ENCODE assay signal across 9 cellular contexts in the genomic region with DNA sequence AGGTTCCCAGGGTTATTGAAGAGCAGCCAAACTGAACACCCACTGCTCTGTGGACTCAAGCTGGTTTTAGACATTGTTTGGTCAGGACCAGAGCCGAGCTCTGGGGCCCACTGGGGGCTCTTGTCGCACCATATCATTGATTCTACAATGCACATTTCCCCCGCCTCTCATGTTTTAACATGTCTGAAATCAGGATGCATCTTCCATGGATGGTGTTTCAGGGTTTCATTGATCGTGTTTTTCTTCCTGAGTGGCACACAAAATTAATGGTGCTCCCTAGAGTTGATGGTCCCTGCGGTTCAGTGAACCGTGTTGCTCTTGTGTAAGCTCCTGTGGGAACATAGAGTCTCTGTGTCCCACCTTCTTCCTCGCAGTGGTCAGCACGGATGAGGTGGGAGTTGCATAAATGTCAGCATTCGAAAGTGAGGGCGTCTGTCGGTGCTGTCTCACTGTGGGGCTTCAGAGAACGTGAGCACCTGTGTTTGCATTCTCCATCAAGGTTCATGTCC. TPM values are rescaled to one million over a fixed set of nuclear protein-coding genes. Genes with fewer than 3 reads are reported as not detected.
DNase-seq lines count a peak whose midpoint lies in the region; ATAC-seq and TF ChIP-seq lines count a peak whose summit lies in the region.
"Had no signal": no experiment of that assay in that cellular context is flagged by ENCODE, and none has a peak within 500 bp of the region (broad histone marks: within the 10 kb centered on the region; RNA-seq: fewer than 3 reads in every experiment).

No MANE protein-coding gene starts in this region.

- TF ChIP-seq CTCF in SK-N-SH (IDR thresholded peaks at IDR 0.05) (no peak), VCaP (conservative IDR thresholded peaks at IDR 0.05) (no peak), fibroblast of pulmonary artery (IDR thresholded peaks at IDR 0.05; ENCODE audit: low read length, missing control alignments) (no peak), GM20000 (IDR thresholded peaks at IDR 0.05; ENCODE audit: extremely low read depth, missing control alignments) (no peak)

- no peak overlapping the region for H2AFZ ChIP-seq in SK-N-SH (ENCODE audit: low read depth)
- H2AFZ ChIP-seq: parathyroid adenoma had no signal

- no peaks in the 10 kb centered on the region for H3K9me3 ChIP-seq in SK-N-SH

- H3K4me3 Mint-ChIP-seq in stimulated activated effector memory CD8-positive, alpha-beta T cell treated with anti-CD3 and anti-CD28 coated beads, Interleukin-12 subunit alpha, Interleukin-12 subunit beta, amount 100 ng/mL, for 72 hours = peak overlapping the region; percentile 62

- no peaks in the 10 kb centered on the region for H3K27me3 ChIP-seq in SK-N-SH (ENCODE audit: insufficient read depth)

- H4K20me1 ChIP-seq in SK-N-SH (ENCODE audit: insufficient read depth) = peaks cover 8% of the 10 kb centered on the region

- H3K9me2 ChIP-seq in SK-N-SH = no peaks in the 10 kb centered on the region

- no peak for TF ChIP-seq EP300 in SK-N-SH (IDR thresholded peaks at IDR 0.05; ENCODE audit: borderline replicate concordance in 1 of 2, low read depth in 1 of 2, low read length in 1 of 2)

- peaks cover 52 to 58% of the 10 kb centered on the region in 2 experiments for H3K4me1 ChIP-seq in SK-N-SH (ENCODE audit: control insufficient read depth in 1 of 2, insufficient read depth in 2 of 2, low read depth in 1 of 2, low read length in 1 of 2)

- TF ChIP-seq RAD21 in SK-N-SH (IDR thresholded peaks at IDR 0.05; ENCODE audit: low read length) = no peak

- H3K4me1 Mint-ChIP-seq in stimulated activated effector memory CD8-positive, alpha-beta T cell treated with anti-CD3 and anti-CD28 coated beads, Interleukin-12 subunit alpha, Interleukin-12 subunit beta, amount 100 ng/mL, for 72 hours = peaks cover 83% of the 10 kb centered on the region

- WGBS in SK-N-SH (ENCODE audit: low lambda C conversion rate) = 77% methylated on average over 12 of the region's 12 CpGs

- peak overlapping the region; percentile 40; the same call in 1 of the 2 replicates for H3K9ac ChIP-seq in SK-N-SH
- H3K9ac ChIP-seq: parathyroid adenoma had no signal

- ATAC-seq in SK-N-SH treated with all-trans-retinoic acid at 6 μM for 48 hours = no peak
- ATAC-seq in stimulated activated effector memory CD8-positive, alpha-beta T cell treated with anti-CD3 and anti-CD28 coated beads, Interleukin-12 subunit alpha, Interleukin-12 subunit beta, amount 100 ng/mL, for 72 hours = no peak
- no peak for ATAC-seq in HG02981 (IDR thresholded peaks at IDR 0.05; ENCODE audit: unreplicated experiment)

- DNase-seq in SK-N-SH (no peak), fibroblast of pulmonary artery (ENCODE audit: low read depth) (no peak), DMS153 (lab: John Stamatoyannopoulos, UW) (no peak), GM20000 (ENCODE audit: low spot score) (no peak)
- DNase-seq in stimulated activated effector memory CD8-positive, alpha-beta T cell treated with anti-CD3 and anti-CD28 coated beads, Interleukin-12 subunit alpha, Interleukin-12 subunit beta, amount 100 ng/mL, for 72 hours (ENCODE audit: low spot score in 2 of 2) = no peak

- POLR2A ChIA-PET in SK-N-SH (lab: Yijun Ruan, JAX) = no interaction called here

- peaks cover 19% of the 10 kb centered on the region for H3F3A ChIP-seq in SK-N-SH (replicated peaks; ENCODE audit: insufficient read depth)

- peak overlapping the region; percentile 73 for H3K27ac Mint-ChIP-seq in stimulated activated effector memory CD8-positive, alpha-beta T cell treated with anti-CD3 and anti-CD28 coated beads, Interleukin-12 subunit alpha, Interleukin-12 subunit beta, amount 100 ng/mL, for 72 hours

- peak overlapping the region; percentile 1 to 42; a peak in 2 of 4 replicates for H3K4me3 ChIP-seq in SK-N-SH (ENCODE audit: low read depth in 2 of 2, low read length in 1 of 2)
- peak overlapping the region; percentile 1 for H3K4me3 ChIP-seq in fibroblast of pulmonary artery (replicated peaks; ENCODE audit: low read depth, low read length)

- peaks cover 11% of the 10 kb centered on the region for H3K36me3 Mint-ChIP-seq in stimulated activated effector memory CD8-positive, alpha-beta T cell treated with anti-CD3 and anti-CD28 coated beads, Interleukin-12 subunit alpha, Interleukin-12 subunit beta, amount 100 ng/mL, for 72 hours

- peaks cover 0 to 3% of the 10 kb centered on the region in 2 experiments for H3K36me3 ChIP-seq in SK-N-SH (replicated peaks in 1 of 2; ENCODE audit: control insufficient read depth in 1 of 2, insufficient read depth in 2 of 2, low read length in 1 of 2)

- CTCF ChIA-PET in SK-N-SH (lab: Yijun Ruan, JAX) = no interaction called here

- peaks cover 72% of the 10 kb centered on the region for H3K79me2 ChIP-seq in SK-N-SH (ENCODE audit: insufficient read depth)
- H3K79me2 ChIP-seq: parathyroid adenoma had no signal

- peak overlapping the region; percentile 67 for H3K4me2 ChIP-seq in SK-N-SH

- H3K27ac ChIP-seq in SK-N-SH (ENCODE audit: low read depth in 2 of 2, low read length in 1 of 2) = peak overlapping the region; percentile 85 to 88
- H3K27ac ChIP-seq in VCaP = peak overlapping the region; percentile 57
- H3K27ac ChIP-seq: parathyroid adenoma had no signal

- no peaks in the 10 kb centered on the region for H3K9me3 Mint-ChIP-seq in stimulated activated effector memory CD8-positive, alpha-beta T cell treated with anti-CD3 and anti-CD28 coated beads, Interleukin-12 subunit alpha, Interleukin-12 subunit beta, amount 100 ng/mL, for 72 hours

TF ChIP-seq in SK-N-SH, 30 proteins besides CTCF, POLR2A, EP300 and RAD21 (continues in another document):
- TF ChIP-seq CHD2 (IDR thresholded peaks at IDR 0.05; ENCODE audit: low read length, partially characterized antibody) (no peak), MEF2A (IDR thresholded peaks at IDR 0.05; ENCODE audit: borderline replicate concordance, low read depth) (no peak), NFIC (IDR thresholded peaks at IDR 0.05; ENCODE audit: borderline replicate concordance) (no peak), JUND (IDR thresholded peaks at IDR 0.05) (no peak), RCOR1 (IDR thresholded peaks at IDR 0.05; ENCODE audit: low read length) (no peak), TAF1 (IDR thresholded peaks at IDR 0.05; ENCODE audit: borderline replicate concordance, low read depth, low read length) (no peak)
- TF ChIP-seq, protein P1, sequence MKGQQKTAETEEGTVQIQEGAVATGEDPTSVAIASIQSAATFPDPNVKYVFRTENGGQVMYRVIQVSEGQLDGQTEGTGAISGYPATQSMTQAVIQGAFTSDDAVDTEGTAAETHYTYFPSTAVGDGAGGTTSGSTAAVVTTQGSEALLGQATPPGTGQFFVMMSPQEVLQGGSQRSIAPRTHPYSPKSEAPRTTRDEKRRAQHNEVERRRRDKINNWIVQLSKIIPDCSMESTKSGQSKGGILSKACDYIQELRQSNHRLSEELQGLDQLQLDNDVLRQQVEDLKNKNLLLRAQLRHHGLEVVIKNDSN (IDR thresholded peaks at IDR 0.05; ENCODE audit: borderline replicate concordance, low read depth) = no peak
- TF ChIP-seq, protein P2, sequence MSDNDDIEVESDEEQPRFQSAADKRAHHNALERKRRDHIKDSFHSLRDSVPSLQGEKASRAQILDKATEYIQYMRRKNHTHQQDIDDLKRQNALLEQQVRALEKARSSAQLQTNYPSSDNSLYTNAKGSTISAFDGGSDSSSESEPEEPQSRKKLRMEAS (IDR thresholded peaks at IDR 0.05; ENCODE audit: low read depth) = no peak
- TF ChIP-seq, protein P3, sequence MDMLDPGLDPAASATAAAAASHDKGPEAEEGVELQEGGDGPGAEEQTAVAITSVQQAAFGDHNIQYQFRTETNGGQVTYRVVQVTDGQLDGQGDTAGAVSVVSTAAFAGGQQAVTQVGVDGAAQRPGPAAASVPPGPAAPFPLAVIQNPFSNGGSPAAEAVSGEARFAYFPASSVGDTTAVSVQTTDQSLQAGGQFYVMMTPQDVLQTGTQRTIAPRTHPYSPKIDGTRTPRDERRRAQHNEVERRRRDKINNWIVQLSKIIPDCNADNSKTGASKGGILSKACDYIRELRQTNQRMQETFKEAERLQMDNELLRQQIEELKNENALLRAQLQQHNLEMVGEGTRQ (IDR thresholded peaks at IDR 0.05; ENCODE audit: borderline replicate concordance, low read depth, low read length) = no peak

TF ChIP-seq in SK-N-SH treated with all-trans-retinoic acid at 6 μM for 48 hours, 23 proteins besides CTCF, POLR2A, EP300 and RAD21:
- TF ChIP-seq ZFP3 (CRISPR knock-in tag; IDR thresholded peaks at IDR 0.05) = no peak
- no peak for TF ChIP-seq GLIS3 (CRISPR knock-in tag; IDR thresholded peaks at IDR 0.05)
- TF ChIP-seq TOX (CRISPR knock-in tag; IDR thresholded peaks at IDR 0.05; ENCODE audit: borderline replicate concordance) = no peak
- no peak for TF ChIP-seq OSR1 (CRISPR knock-in tag; IDR thresholded peaks at IDR 0.05)
- TF ChIP-seq, protein P4, sequence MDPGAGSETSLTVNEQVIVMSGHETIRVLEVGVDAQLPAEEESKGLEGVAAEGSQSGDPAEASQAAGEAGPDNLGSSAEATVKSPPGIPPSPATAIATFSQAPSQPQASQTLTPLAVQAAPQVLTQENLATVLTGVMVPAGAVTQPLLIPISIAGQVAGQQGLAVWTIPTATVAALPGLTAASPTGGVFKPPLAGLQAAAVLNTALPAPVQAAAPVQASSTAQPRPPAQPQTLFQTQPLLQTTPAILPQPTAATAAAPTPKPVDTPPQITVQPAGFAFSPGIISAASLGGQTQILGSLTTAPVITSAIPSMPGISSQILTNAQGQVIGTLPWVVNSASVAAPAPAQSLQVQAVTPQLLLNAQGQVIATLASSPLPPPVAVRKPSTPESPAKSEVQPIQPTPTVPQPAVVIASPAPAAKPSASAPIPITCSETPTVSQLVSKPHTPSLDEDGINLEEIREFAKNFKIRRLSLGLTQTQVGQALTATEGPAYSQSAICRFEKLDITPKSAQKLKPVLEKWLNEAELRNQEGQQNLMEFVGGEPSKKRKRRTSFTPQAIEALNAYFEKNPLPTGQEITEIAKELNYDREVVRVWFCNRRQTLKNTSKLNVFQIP (CRISPR knock-in tag; IDR thresholded peaks at IDR 0.05; ENCODE audit: borderline replicate concordance, low read depth) = no peak
TF ChIP-seq in SK-N-SH treated with all-trans-retinoic acid at 6 μM for 48 hours: peak in this region for 0.

RNA-seq across cellular contexts. Expression of a gene that starts 38.3 kb away (rescaled TPM):
- polyA plus RNA-seq in SK-N-SH (2012; rRNA removed) = 99.8 and 118 TPM in 2 replicates
- 81.8 and 111 TPM in 2 replicates for polyA plus RNA-seq in SK-N-SH (2012; cell fraction: cytosol; rRNA removed)
- polyA plus RNA-seq in SK-N-SH (2012; cell fraction: nucleus; rRNA removed) = 93.4 and 117 TPM in 2 replicates
